Comparison of ENCODE assay signal across 13 cellular contexts in the genomic region with DNA sequence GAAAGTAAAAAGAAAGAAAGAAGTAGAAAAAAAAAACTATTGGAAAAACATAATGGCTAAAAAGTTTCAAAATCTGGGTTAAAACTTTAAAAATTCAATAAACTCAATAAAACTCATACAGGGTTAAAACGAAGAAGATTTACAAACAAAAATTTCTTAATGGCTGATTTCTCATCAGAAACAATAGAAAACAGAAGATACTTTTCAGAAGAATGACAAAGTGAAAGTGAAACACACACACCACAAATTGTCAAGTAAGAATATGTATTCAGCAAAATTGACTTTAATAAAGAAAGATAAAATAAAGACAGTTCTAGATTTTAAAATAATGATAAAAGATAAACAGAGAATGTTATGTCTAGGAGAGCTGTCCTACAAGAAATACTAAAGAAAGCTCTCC.
DNase-seq lines count a peak whose midpoint lies in the region; ATAC-seq and TF ChIP-seq lines count a peak whose summit lies in the region.
"Had no signal": no experiment of that assay in that cellular context is flagged by ENCODE, and none has a peak within 500 bp of the region (broad histone marks: within the 10 kb centered on the region; RNA-seq: fewer than 3 reads in every experiment).

No MANE protein-coding gene starts in this region.

- H3K27me3 ChIP-seq in vagina: no peaks in the 10 kb centered on the region

- H3K9me3 Mint-ChIP-seq in activated naive CD4-positive, alpha-beta T cell treated with anti-CD3 and anti-CD28 coated beads, Interleukin-2, amount 10 ng/mL, durations not matched to agents 7 days and 5 days: no peaks in the 10 kb centered on the region
- H3K9me3 Mint-ChIP-seq in stimulated activated naive B cell treated with anti-CD40 and anti-IgM and Interleukin-4, amounts not matched to agents 10 μg/mL and 1 μg/mL and 100 μg/mL, for 72 hours: no peaks in the 10 kb centered on the region

- peaks cover 11% of the 10 kb centered on the region for H3K4me1 Mint-ChIP-seq in activated naive CD4-positive, alpha-beta T cell treated with anti-CD3 and anti-CD28 coated beads, Interleukin-2, amount 10 ng/mL, durations not matched to agents 7 days and 5 days
- H3K4me1 Mint-ChIP-seq in stimulated activated naive B cell treated with anti-CD40 and anti-IgM and Interleukin-4, amounts not matched to agents 10 μg/mL and 1 μg/mL and 100 μg/mL, for 72 hours: peaks cover 2 to 6% of the 10 kb centered on the region in 2 donors

- peak overlapping the region; percentile 45 for H3K27ac Mint-ChIP-seq in activated naive CD4-positive, alpha-beta T cell treated with anti-CD3 and anti-CD28 coated beads, Interleukin-2, amount 10 ng/mL, durations not matched to agents 7 days and 5 days
- no peak overlapping the region for H3K27ac Mint-ChIP-seq in stimulated activated naive B cell treated with anti-CD40 and anti-IgM and Interleukin-4, amounts not matched to agents 10 μg/mL and 1 μg/mL and 100 μg/mL, for 72 hours
- H3K27ac Mint-ChIP-seq: B cell had no signal

- no peaks in the 10 kb centered on the region for H3K9me3 ChIP-seq in vagina

- CTCF ChIA-PET in activated naive CD4-positive, alpha-beta T cell treated with anti-CD3 and anti-CD28 coated beads, Interleukin-2, amount 10 ng/mL, durations not matched to agents 7 days and 5 days (lab: Charles Lee): interaction anchor here (1.1 kb wide), 1 partner anchor 30 kb away, joined by 3 read pairs; no protein-coding TSS in a partner anchor

- peak overlapping the region; percentile 8 for H3K4me3 ChIP-seq in epithelial cell of proximal tubule (ENCODE audit: low read depth, low read length)
- H3K4me3 ChIP-seq in vagina: no peak overlapping the region

- no peak overlapping the region for H3K27ac ChIP-seq in vagina

- H3K27me3 Mint-ChIP-seq in activated naive CD4-positive, alpha-beta T cell treated with anti-CD3 and anti-CD28 coated beads, Interleukin-2, amount 10 ng/mL, durations not matched to agents 7 days and 5 days: no peaks in the 10 kb centered on the region
- no peaks in the 10 kb centered on the region for H3K27me3 Mint-ChIP-seq in stimulated activated naive B cell treated with anti-CD40 and anti-IgM and Interleukin-4, amounts not matched to agents 10 μg/mL and 1 μg/mL and 100 μg/mL, for 72 hours
- H3K27me3 Mint-ChIP-seq: B cell had no signal

- DNase-seq in activated naive CD4-positive, alpha-beta T cell treated with anti-CD3 and anti-CD28 coated beads, Interleukin-2, amount 10 ng/mL, durations not matched to agents 7 days and 5 days: no peak
- no peak for DNase-seq in activated naive CD4-positive, alpha-beta T cell treated with Interleukin-2 at 50 U/mL for 16 hours
- peak; percentile 27 for DNase-seq in RPMI7951 (ENCODE audit: low read depth)
- DNase-seq in epithelial cell of proximal tubule (ENCODE audit: low read depth): no peak
- DNase-seq in stimulated activated naive B cell treated with anti-CD40 and anti-IgM and Interleukin-4, amounts not matched to agents 10 μg/mL and 1 μg/mL and 100 μg/mL, for 72 hours: no peak
- no peak for DNase-seq in NCI-H2227 treated with DMSO at 0.1 percent for 48 hours (lab: John Stamatoyannopoulos, UW)
- DNase-seq in vagina (ENCODE audit: extremely low spot score in 2 of 2): no peak
- DNase-seq: GOT3, KG1, NCI-H526 treated with DMSO at 0.1 percent for 48 hours, right cardiac atrium had no signal

- TF ChIP-seq CTCF in epithelial cell of proximal tubule (conservative IDR thresholded peaks at IDR 0.05; ENCODE audit: low read depth, low read length): no peak
- no peak for TF ChIP-seq CTCF in vagina (IDR thresholded peaks at IDR 0.05)

- ATAC-seq in stimulated activated naive B cell treated with anti-CD40 and anti-IgM and Interleukin-4, amounts not matched to agents 10 μg/mL and 1 μg/mL and 100 μg/mL, for 72 hours (replicated peaks): no peak
- ATAC-seq in GM18520 (IDR thresholded peaks at IDR 0.05; ENCODE audit: unreplicated experiment): no peak
- ATAC-seq: right cardiac atrium had no signal

- intact Hi-C loops in vagina (cut with DNase I): no loop called here

- no peaks in the 10 kb centered on the region for H3K36me3 ChIP-seq in vagina

- H3K36me3 Mint-ChIP-seq in activated naive CD4-positive, alpha-beta T cell treated with anti-CD3 and anti-CD28 coated beads, Interleukin-2, amount 10 ng/mL, durations not matched to agents 7 days and 5 days: no peaks in the 10 kb centered on the region
- H3K36me3 Mint-ChIP-seq in stimulated activated naive B cell treated with anti-CD40 and anti-IgM and Interleukin-4, amounts not matched to agents 10 μg/mL and 1 μg/mL and 100 μg/mL, for 72 hours: no peaks in the 10 kb centered on the region

- H3K4me1 ChIP-seq in vagina: no peaks in the 10 kb centered on the region

- TF ChIP-seq POLR2A in vagina (IDR thresholded peaks at IDR 0.05): no peak

- no peak overlapping the region for H3K4me3 Mint-ChIP-seq in activated naive CD4-positive, alpha-beta T cell treated with anti-CD3 and anti-CD28 coated beads, Interleukin-2, amount 10 ng/mL, durations not matched to agents 7 days and 5 days
- peak overlapping the region; percentile 6 to 49 for H3K4me3 Mint-ChIP-seq in stimulated activated naive B cell treated with anti-CD40 and anti-IgM and Interleukin-4, amounts not matched to agents 10 μg/mL and 1 μg/mL and 100 μg/mL, for 72 hours
- H3K4me3 Mint-ChIP-seq: B cell had no signal
